ENCODE assay signal across 1 cellular context in the genomic region with DNA sequence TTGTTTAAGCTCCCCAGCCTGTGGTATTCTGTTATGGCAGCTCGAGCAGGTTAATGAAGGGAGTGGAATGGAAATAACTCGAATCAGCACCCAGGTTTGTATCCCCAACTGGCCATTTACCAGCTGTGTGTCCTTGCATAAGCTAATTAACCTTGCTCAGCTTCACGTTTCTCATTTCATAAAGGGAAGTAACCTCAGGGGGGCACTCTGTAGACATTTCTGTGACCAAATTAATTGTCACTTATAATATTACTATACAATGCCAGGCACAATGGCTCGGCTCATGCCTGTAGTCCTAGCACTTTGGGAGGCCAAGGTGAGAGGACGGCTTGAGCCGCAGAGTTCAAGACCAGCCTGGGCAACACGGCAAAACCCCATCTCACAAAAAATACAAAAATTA.
TF ChIP-seq lines count a peak whose summit lies in the region.

No MANE protein-coding gene starts in this region.

TF ChIP-seq in H1, 55 proteins besides CTCF, POLR2A, EP300 and RAD21:
- TF ChIP-seq BRCA1 (IDR thresholded peaks at IDR 0.05; ENCODE audit: low read depth, low read length) (no peak), SIN3A (conservative IDR thresholded peaks at IDR 0.05 in 1 of 2, IDR thresholded peaks at IDR 0.05 in 1 of 2; ENCODE audit: low read depth in 1 of 2, low read length in 2 of 2) (no peak), GTF2F1 (IDR thresholded peaks at IDR 0.05; ENCODE audit: borderline replicate concordance, low read depth, low read length) (no peak), TCF12 (IDR thresholded peaks at IDR 0.05; ENCODE audit: low read depth, low read length) (no peak), CBX5 (IDR thresholded peaks at IDR 0.05; ENCODE audit: low read depth, low read length) (no peak), KDM4A (IDR thresholded peaks at IDR 0.05; ENCODE audit: low read depth, low read length, severe bottlenecking) (no peak), NRF1 (IDR thresholded peaks at IDR 0.05; ENCODE audit: low read depth, low read length) (no peak), JUND (IDR thresholded peaks at IDR 0.05; ENCODE audit: low read length) (no peak), CEBPB (IDR thresholded peaks at IDR 0.05; ENCODE audit: low read depth, low read length) (no peak), CHD2 (IDR thresholded peaks at IDR 0.05; ENCODE audit: low read length) (no peak), POLR2AphosphoS5 (IDR thresholded peaks at IDR 0.05; ENCODE audit: low read depth, low read length) (no peak), POU5F1 (IDR thresholded peaks at IDR 0.05; ENCODE audit: low read depth, low read length) (no peak), KDM1A (IDR thresholded peaks at IDR 0.05; ENCODE audit: borderline replicate concordance, low read length) (no peak), FOSL1 (IDR thresholded peaks at IDR 0.05; ENCODE audit: insufficient read depth, low read depth, low read length) (no peak)
